9 cellular contexts compared by ENCODE assay signal in genomic region chr5:16617272-16617973, GRCh38. TPM values are rescaled to one million over a fixed set of nuclear protein-coding genes. Genes with fewer than 3 reads are reported as not detected.
DNase-seq lines count a peak whose midpoint lies in the region; ATAC-seq, FAIRE-seq and TF ChIP-seq lines count a peak whose summit lies in the region.
"Had no signal": no experiment of that assay in that cellular context is flagged by ENCODE, and none has a peak within 500 bp of the region (broad histone marks: within the 10 kb centered on the region; RNA-seq: fewer than 3 reads in every experiment).

No MANE protein-coding gene starts in this region.

- H2BK20ac ChIP-seq in IMR-90 (ENCODE audit: low read depth, low read length) = no peak overlapping the region

- H3K4me3 ChIP-seq in BLaER1 (peak overlapping the region; percentile 86), IMR-90 (ENCODE audit: insufficient read depth, low read depth, low read length) (peak overlapping the region; percentile 45; the same call in 1 of the 2 replicates)

- no peak overlapping the region for H4K91ac ChIP-seq in IMR-90 (ENCODE audit: insufficient read depth, low read depth, low read length)

- H2BK120ac ChIP-seq in IMR-90 (ENCODE audit: low read depth, low read length) = no peak overlapping the region

- H3K27me3 Mint-ChIP-seq in activated T-cell treated with anti-CD3 and anti-CD28 coated beads, Interleukin-2, amount 50 U/mL, for 72 hours (ENCODE audit: low read depth) = no peaks in the 10 kb centered on the region

- no peak overlapping the region for H2AK9ac ChIP-seq in IMR-90 (replicated peaks; ENCODE audit: low read depth, low read length, poor library complexity)

- no peak overlapping the region for H3K18ac ChIP-seq in IMR-90 (ENCODE audit: low read depth, low read length)

- TF ChIP-seq POLR2A in IMR-90 (IDR thresholded peaks at IDR 0.05; ENCODE audit: low read depth, low read length) = no peak

- H3K4me3 Mint-ChIP-seq in activated T-cell treated with anti-CD3 and anti-CD28 coated beads, Interleukin-2, amount 50 U/mL, for 72 hours = no peak overlapping the region

- no peak overlapping the region for H3K23ac ChIP-seq in IMR-90 (ENCODE audit: low read depth, low read length)

- no peaks in the 10 kb centered on the region for H3K9me3 Mint-ChIP-seq in activated T-cell treated with anti-CD3 and anti-CD28 coated beads, Interleukin-2, amount 50 U/mL, for 72 hours

- H3K36me3 ChIP-seq in BLaER1 = no peaks in the 10 kb centered on the region
- H3K36me3 ChIP-seq in IMR-90 (ENCODE audit: control insufficient read depth, insufficient read depth, low read length) = no peaks in the 10 kb centered on the region

- H2BK15ac ChIP-seq in IMR-90 (ENCODE audit: low read depth, low read length) = no peak overlapping the region

- H2AK5ac ChIP-seq in IMR-90 (ENCODE audit: low read depth, low read length) = no peak overlapping the region

- no peak overlapping the region for H4K5ac ChIP-seq in IMR-90 (ENCODE audit: low read depth, low read length)

- no peak overlapping the region for H3K27ac Mint-ChIP-seq in activated T-cell treated with anti-CD3 and anti-CD28 coated beads, Interleukin-2, amount 50 U/mL, for 72 hours

- H3K9me3 ChIP-seq in BLaER1 = 0 out of 2 replicates have a peak, but pooled peaks cover 7% of the 10 kb centered on the region
- no peaks in the 10 kb centered on the region for H3K9me3 ChIP-seq in IMR-90 (ENCODE audit: control insufficient read depth, insufficient read depth, low read length)

- ATAC-seq in IMR-90 (ENCODE audit: low read depth) (no peak), left ventricle myocardium superior (peak; percentile 59), HG03460 (IDR thresholded peaks at IDR 0.05; ENCODE audit: unreplicated experiment) (no peak), GM18519 (IDR thresholded peaks at IDR 0.05; ENCODE audit: low FRiP score, unreplicated experiment) (no peak)
- ATAC-seq in activated T-cell treated with anti-CD3 and anti-CD28 coated beads, Interleukin-2, amount 50 U/mL, for 72 hours (replicated peaks in 1 of 2) = peak; percentile 21 to 23

- H2AFZ ChIP-seq in IMR-90 (replicated peaks; ENCODE audit: low read length, poor library complexity) = peak overlapping the region; percentile 84

- H3K27ac ChIP-seq in BLaER1 = peak overlapping the region; percentile 93
- H3K27ac ChIP-seq in IMR-90 (ENCODE audit: insufficient read depth, low read length) = no peak overlapping the region

- CTCF ChIA-PET in IMR-90 (lab: Yijun Ruan, JAX) = interaction anchor here (0.7 kb wide), 1 partner anchor 39 kb away, joined by 3 read pairs; no protein-coding TSS in a partner anchor

- no peaks in the 10 kb centered on the region for H3K9me1 ChIP-seq in IMR-90 (ENCODE audit: insufficient read depth, low read length)

- peaks cover 66% of the 10 kb centered on the region for H3K4me1 ChIP-seq in BLaER1
- peaks cover 2% of the 10 kb centered on the region; the same call in 1 of the 2 replicates for H3K4me1 ChIP-seq in IMR-90 (ENCODE audit: control insufficient read depth, insufficient read depth, low read length)

- H3K27me3 ChIP-seq in BLaER1 (no peaks in the 10 kb centered on the region), IMR-90 (ENCODE audit: control insufficient read depth, insufficient read depth, low read length) (peaks cover 60% of the 10 kb centered on the region)

- H4K8ac ChIP-seq in IMR-90 (ENCODE audit: low read depth in 2 of 2, low read length in 2 of 2) = no peak overlapping the region

- H3K36me3 Mint-ChIP-seq in activated T-cell treated with anti-CD3 and anti-CD28 coated beads, Interleukin-2, amount 50 U/mL, for 72 hours (ENCODE audit: insufficient read depth in 2 of 2) = peaks cover 3 to 4% of the 10 kb centered on the region in 2 donors

- H3K9ac ChIP-seq in BLaER1 = peak overlapping the region; percentile 88
- H3K9ac ChIP-seq in IMR-90 (ENCODE audit: low read depth, low read length) = no peak overlapping the region

- H4K20me1 ChIP-seq in BLaER1 (0 out of 2 replicates have a peak, but pooled peaks cover 11% of the 10 kb centered on the region), IMR-90 (ENCODE audit: insufficient read depth, low read length) (no peaks in the 10 kb centered on the region)

- H3K4ac ChIP-seq in IMR-90 (ENCODE audit: low read depth, low read length) = no peak overlapping the region

- 50% methylated on average over 2 of the region's 27 CpGs; no CpG with 5 or more reads in 1 of the 2 experiments for whole genome bisulfite sequencing in IMR-90 (ENCODE audit: extremely low coverage in 2 of 2, insufficient read length in 1 of 2), 2 experiments

- POLR2A ChIA-PET in IMR-90 (lab: Charles Lee; ENCODE audit: unreplicated experiment) = no interaction called here

- dilution Hi-C loops in IMR-90 (cut with HindIII; ENCODE audit: low sequenced_read_pairs, unreplicated experiment) = no loop called here

- TF ChIP-seq RAD21 in IMR-90 (IDR thresholded peaks at IDR 0.05; ENCODE audit: low read length) = no peak

- H2BK5ac ChIP-seq in IMR-90 (ENCODE audit: low read depth, low read length, poor library complexity, severe bottlenecking) = no peak overlapping the region

- FAIRE-seq in GM19239 (lab: Jason Lieb, UNC) = no peak

- in situ Hi-C loops in IMR-90 (cut with MboI; ENCODE audit: low sequenced_read_pairs) = no loop called here

- H3K56ac ChIP-seq in IMR-90 (ENCODE audit: extremely low read depth, insufficient read depth, low read length) = no peak overlapping the region

- H3K4me1 Mint-ChIP-seq in activated T-cell treated with anti-CD3 and anti-CD28 coated beads, Interleukin-2, amount 50 U/mL, for 72 hours (ENCODE audit: low read depth) = peaks cover 46% of the 10 kb centered on the region

- no peak for TF ChIP-seq CTCF in IMR-90 (conservative IDR thresholded peaks at IDR 0.05; ENCODE audit: low read depth, low read length)

- no peak for DNase-seq in IMR-90
- peak; percentile 42 to 53 for DNase-seq in activated T-cell treated with anti-CD3 and anti-CD28 coated beads, Interleukin-2, amount 50 U/mL, for 72 hours
- peak; percentile 63 for DNase-seq in left ventricle myocardium superior
- peak; percentile 68 for DNase-seq in stimulated activated CD4-positive, alpha-beta T cell treated with anti-CD3 and anti-CD28 coated beads, Interleukin-15, amount 100 ng/mL, for 24 hours
- no peak for DNase-seq in GM19239 (ENCODE audit: insufficient read length, low spot score)

- no peak overlapping the region for H3K14ac ChIP-seq in IMR-90 (replicated peaks; ENCODE audit: low read depth, low read length)

- peak overlapping the region; percentile 96 for H3K4me2 ChIP-seq in BLaER1
- peak overlapping the region; percentile 48; the same call in 1 of the 2 replicates for H3K4me2 ChIP-seq in IMR-90 (ENCODE audit: low read depth, low read length)

- H3K79me1 ChIP-seq in IMR-90 (ENCODE audit: low read depth in 1 of 2, low read length in 2 of 2) = no peaks in the 10 kb centered on the region

- intact Hi-C loops in IMR-90 (cut with micrococcal nuclease) = no loop called here
- intact Hi-C loops in left ventricle myocardium superior (cut with micrococcal nuclease) = no loop called here

- BruUV-seq in IMR-90 (replicated peaks; lab: Mats Ljungman, UMichigan) = no TSS peak

TF ChIP-seq in IMR-90, 13 proteins besides CTCF, POLR2A, EP300 and RAD21:
- TF ChIP-seq FOS (IDR thresholded peaks at IDR 0.05; ENCODE audit: low read depth, low read length) (no peak), MXI1 (IDR thresholded peaks at IDR 0.05; ENCODE audit: borderline replicate concordance, low read depth, low read length) (no peak), RFX5 (IDR thresholded peaks at IDR 0.05; ENCODE audit: low read depth, low read length) (no peak)

RNA-seq across cellular contexts. Expression of gene RETREG1, which starts 0.6 kb away (rescaled TPM):
- not detected in 2 replicates for total RNA-seq in IMR-90 (2012; rRNA removed)
- polyA plus RNA-seq in IMR-90 (2012; rRNA removed) = 0.17 TPM in 1 of 2 replicates, not detected in the other
- 0.01 TPM in 1 of 2 replicates, not detected in the other for polyA plus RNA-seq in IMR-90 (2012; cell fraction: cytosol; rRNA removed)
- not detected in 2 replicates for polyA plus RNA-seq in IMR-90 (2012; cell fraction: nucleus; rRNA removed; ENCODE audit: low replicate concordance)
- total RNA-seq in activated T-cell treated with anti-CD3 and anti-CD28 coated beads, Interleukin-2, amount 50 U/mL, for 72 hours = 10 to 100 TPM; 29.4 to 30.2 TPM
- total RNA-seq in left ventricle myocardium superior = 202 TPM
- total RNA-seq: glomerular endothelial cell had no signal

Comparison
In these comparisons a context has a peak if more than half of its experiments do, and no peak if none do; other contexts are left out.
1. ATAC-seq: peak in activated T-cell treated with anti-CD3 and anti-CD28 coated beads, Interleukin-2, amount 50 U/mL, for 72 hours (2 of 2) and left ventricle myocardium superior (single experiment); none in IMR-90 (single experiment), HG03460 (single experiment) and GM18519 (single experiment).
2. DNase-seq: peak in activated T-cell treated with anti-CD3 and anti-CD28 coated beads, Interleukin-2, amount 50 U/mL, for 72 hours (2 of 2), left ventricle myocardium superior (single experiment) and stimulated activated CD4-positive, alpha-beta T cell treated with anti-CD3 and anti-CD28 coated beads, Interleukin-15, amount 100 ng/mL, for 24 hours (single experiment); none in IMR-90 (single experiment) and GM19239 (single experiment).
3. RNA of gene RETREG1, which starts 0.6 kb away (total RNA-seq): 202 TPM in left ventricle myocardium superior (single experiment) and 29.4 to 30.2 TPM in activated T-cell treated with anti-CD3 and anti-CD28 coated beads, Interleukin-2, amount 50 U/mL, for 72 hours; not detected in IMR-90; every median in the first group is over 10 times any median in the second.